In genomic region chr9:121222524-121223171, GRCh38 we compare ENCODE assay signal across 9 cellular contexts. TPM values are rescaled to one million over a fixed set of nuclear protein-coding genes. Genes with fewer than 3 reads are reported as not detected.
DNase-seq lines count a peak whose midpoint lies in the region; ATAC-seq, FAIRE-seq and TF ChIP-seq lines count a peak whose summit lies in the region.
"Had no signal": no experiment of that assay in that cellular context is flagged by ENCODE, and none has a peak within 500 bp of the region (broad histone marks: within the 10 kb centered on the region; RNA-seq: fewer than 3 reads in every experiment).

No MANE protein-coding gene starts in this region.

- CTCF ChIA-PET in HepG2 (lab: Yijun Ruan, JAX; ENCODE audit: low intra/inter-chr PET ratio, low total read pairs), result interaction anchor here (1.4 to 1.8 kb wide), 2 partner anchors 10 to 177 kb away, joined by 5 to 6 read pairs; no protein-coding TSS in a partner anchor

- ATAC-seq in HepG2 (peak; percentile 50; the same call in 2 of the 3 replicates), HG03280 (IDR thresholded peaks at IDR 0.05; ENCODE audit: unreplicated experiment) (no peak)

- TF ChIP-seq EP300 in HepG2 (IDR thresholded peaks at IDR 0.05; ENCODE audit: low read depth in 2 of 2, low read length in 2 of 2), result no peak
- TF ChIP-seq EP300 in HepG2 (CRISPR knock-in tag; IDR thresholded peaks at IDR 0.05; ENCODE audit: borderline replicate concordance), result no peak

- H3K4me1 ChIP-seq in HepG2 (ENCODE audit: insufficient read depth, low read length), result peaks cover 11% of the 10 kb centered on the region
- H3K4me1 ChIP-seq: BLaER1 had no signal

- POLR2A ChIA-PET in HepG2 (lab: Yijun Ruan, JAX), result no interaction called here

- H3K27ac ChIP-seq in HepG2 (ENCODE audit: extremely low read length, insufficient read depth, low read length), result no peak overlapping the region
- H3K27ac ChIP-seq: BLaER1 had no signal

- H3K9ac ChIP-seq in HepG2 (ENCODE audit: insufficient read depth, low read depth, low read length), result no peak overlapping the region
- H3K9ac ChIP-seq: BLaER1 had no signal

- no peaks in the 10 kb centered on the region for H3K79me2 ChIP-seq in HepG2 (ENCODE audit: insufficient read depth, low read length)

- H3K9me3 ChIP-seq in HepG2 (ENCODE audit: low read length), result no peaks in the 10 kb centered on the region
- H3K9me3 ChIP-seq: BLaER1 had no signal

- no peak for TF ChIP-seq POLR2A in HepG2 (IDR thresholded peaks at IDR 0.05; ENCODE audit: insufficient read depth in 1 of 2, low read depth in 2 of 2, low read length in 2 of 2)

- H3K4me3 ChIP-seq in astrocyte of the spinal cord (ENCODE audit: low read depth, low read length) (no peak overlapping the region), HepG2 (replicated peaks in 1 of 3; ENCODE audit: insufficient read depth in 1 of 3, low read depth in 2 of 3, low read length in 3 of 3) (no peak overlapping the region)
- H3K4me3 ChIP-seq: BLaER1 had no signal

- 38% methylated on average over 10 of the region's 12 CpGs for WGBS in HepG2 (ENCODE audit: low lambda C conversion rate)

- peak; percentile 14 for DNase-seq in DMS153 treated with DMSO at 0.1 percent for 48 hours (lab: John Stamatoyannopoulos, UW; ENCODE audit: unreplicated experiment)
- no peak for DNase-seq in DMS153 (lab: John Stamatoyannopoulos, UW)
- peak; percentile 84 for DNase-seq in NCI-H2029 treated with DMSO at 0.1 percent for 48 hours (lab: John Stamatoyannopoulos, UW)
- peak; percentile 52 for DNase-seq in astrocyte of the spinal cord (ENCODE audit: low read depth, low spot score)
- peak; percentile 49 for DNase-seq in HepG2 (ENCODE audit: low spot score)
- no peak for DNase-seq in effector CD8-positive, alpha-beta T cell (lab: John Stamatoyannopoulos, UW)
- DNase-seq in NCI-H187 (lab: John Stamatoyannopoulos, UW), result no peak

- no peak overlapping the region for H2AFZ ChIP-seq in HepG2 (ENCODE audit: low read length)

- in situ Hi-C loops in astrocyte of the spinal cord (cut with HindIII; ENCODE audit: low sequenced_read_pairs) (no loop called here), HepG2 (cut with HindIII; ENCODE audit: extremely low pct_ligation_motif_present, low pct_unique_long_range_greater_than_20kb) (loop anchor here (5.0 kb wide), 1 partner anchor 175 kb away; no protein-coding TSS in a partner anchor)

- TF ChIP-seq CTCF in astrocyte of the spinal cord (IDR thresholded peaks at IDR 0.05; ENCODE audit: low read depth, low read length) (peak; percentile 72), HepG2 (CRISPR knock-in tag; IDR thresholded peaks at IDR 0.05) (peak; percentile 66)

- intact Hi-C loops in HepG2 (cut with micrococcal nuclease; ENCODE audit: unreplicated experiment), result no loop called here

- H3K4me2 ChIP-seq in HepG2 (ENCODE audit: low read depth, low read length), result 0 out of 2 replicates have a peak overlapping the region, but pooled peaks have one; percentile 8
- H3K4me2 ChIP-seq: BLaER1 had no signal

- H4K20me1 ChIP-seq in HepG2 (ENCODE audit: insufficient read depth, low read length), result no peaks in the 10 kb centered on the region
- H4K20me1 ChIP-seq: BLaER1 had no signal

- no peak for TF ChIP-seq RAD21 in HepG2 (CRISPR knock-in tag; IDR thresholded peaks at IDR 0.05)

- FAIRE-seq in HepG2 (lab: Jason Lieb, UNC), result no peak

- BruUV-seq in HepG2 (replicated peaks; lab: Mats Ljungman, UMichigan), result no TSS peak

- H3K27me3 ChIP-seq in HepG2 (ENCODE audit: control insufficient read depth in 1 of 2, insufficient read depth in 2 of 2, low read length in 2 of 2), result no peaks in the 10 kb centered on the region; a peak in 1 of 5 replicates
- H3K27me3 ChIP-seq: BLaER1 had no signal

- H3K36me3 ChIP-seq in HepG2 (replicated peaks in 1 of 2; ENCODE audit: control insufficient read depth in 1 of 2, insufficient read depth in 2 of 2, low read length in 2 of 2), result no peaks in the 10 kb centered on the region
- H3K36me3 ChIP-seq: BLaER1 had no signal

TF ChIP-seq in HepG2, 621 proteins besides CTCF, POLR2A, EP300 and RAD21 (continues in another document):
- TF ChIP-seq ZNF749 (CRISPR knock-in tag; IDR thresholded peaks at IDR 0.05; ENCODE audit: borderline replicate concordance) (no peak), SMC3 (IDR thresholded peaks at IDR 0.05; ENCODE audit: low read length) (peak; percentile 51), MXD4 (CRISPR knock-in tag; IDR thresholded peaks at IDR 0.05) (no peak), ZNF451 (CRISPR knock-in tag; IDR thresholded peaks at IDR 0.05) (no peak), HNF1B (CRISPR knock-in tag; IDR thresholded peaks at IDR 0.05) (no peak), ZNF740 (CRISPR knock-in tag; IDR thresholded peaks at IDR 0.05) (peak; percentile 62; the same call in 1 of the 2 replicates), ZNF501 (CRISPR knock-in tag; IDR thresholded peaks at IDR 0.05) (no peak), REL (CRISPR knock-in tag; conservative IDR thresholded peaks at IDR 0.05) (no peak), RBM39 (IDR thresholded peaks at IDR 0.05; ENCODE audit: low read depth, low read length, poor library complexity, severe bottlenecking) (no peak), ZNF672 (CRISPR knock-in tag; IDR thresholded peaks at IDR 0.05) (no peak), ZIK1 (CRISPR knock-in tag; IDR thresholded peaks at IDR 0.05; ENCODE audit: borderline replicate concordance, low read depth) (no peak), REXO4 (CRISPR knock-in tag; IDR thresholded peaks at IDR 0.05; ENCODE audit: borderline replicate concordance) (no peak)

RNA-seq across cellular contexts. Expression of gene RAB14, which starts 21.0 kb away (rescaled TPM):
- 19.3 and 42.2 TPM in 2 replicates for total RNA-seq in HepG2 (2016; rRNA removed; fragmentation: Illumina TruSeq; extraction: Trizol)
- total RNA-seq in HepG2 (2016; cell fraction: cytosol; rRNA removed; fragmentation: Illumina TruSeq; extraction: Trizol; ENCODE audit: low read depth), result 2.8 and 4.0 TPM in 2 replicates
- 18.4 and 42.0 TPM in 2 replicates for total RNA-seq in HepG2 (2016; cell fraction: insoluble cytoplasmic fraction; rRNA removed; fragmentation: Illumina TruSeq; extraction: Trizol)
- 18.7 and 20.5 TPM in 2 replicates for total RNA-seq in HepG2 (2016; cell fraction: membrane; rRNA removed; fragmentation: Illumina TruSeq; extraction: Trizol)
- total RNA-seq in HepG2 (2016; cell fraction: nucleus; rRNA removed; fragmentation: Illumina TruSeq; extraction: Trizol), result 24.4 and 28.8 TPM in 2 replicates
- polyA plus RNA-seq in HepG2 (2011; rRNA removed), result 15.3 and 17.4 TPM in 2 replicates
- polyA plus RNA-seq in HepG2 (2011; cell fraction: cytosol; rRNA removed), result 6.4 and 13.9 TPM in 2 replicates
- 9.5 and 11.9 TPM in 2 replicates for polyA plus RNA-seq in HepG2 (2011; cell fraction: nucleus; rRNA removed)
- polyA plus RNA-seq in HepG2 (2012), result 31.9 and 33.9 TPM in 2 replicates
- polyA plus RNA-seq in HepG2 (2016; cell fraction: cytosol; fragmentation: Illumina TruSeq; extraction: Trizol; ENCODE audit: low read depth), result 2.7 and 2.8 TPM in 2 replicates
- polyA plus RNA-seq in HepG2 (2016; cell fraction: insoluble cytoplasmic fraction; fragmentation: Illumina TruSeq; extraction: Trizol; ENCODE audit: low read depth), result 58.3 and 63.3 TPM in 2 replicates
- 12.2 and 12.7 TPM in 2 replicates for polyA plus RNA-seq in HepG2 (2016; cell fraction: membrane; fragmentation: Illumina TruSeq; extraction: Trizol; ENCODE audit: low read depth)
- polyA plus RNA-seq in HepG2 (2016; cell fraction: nucleus; fragmentation: Illumina TruSeq; extraction: Trizol; ENCODE audit: insufficient read depth, low read depth), result 39.9 TPM in 2 replicates
- 8.0 and 11.9 TPM in 2 replicates for polyA minus RNA-seq in HepG2 (2011; rRNA and poly(A)+ RNA removed; ENCODE audit: low replicate concordance)
- polyA minus RNA-seq in HepG2 (2011; cell fraction: cytosol; rRNA and poly(A)+ RNA removed), result 14.1 and 21.2 TPM in 2 replicates
- 18.9 and 25.6 TPM in 2 replicates for polyA minus RNA-seq in HepG2 (2011; cell fraction: nucleus; rRNA and poly(A)+ RNA removed)

RNA-seq across cellular contexts. Expression of gene GSN, which starts 45.3 kb away (rescaled TPM):
- 126 and 307 TPM in 2 replicates for total RNA-seq in HepG2 (2016; rRNA removed; fragmentation: Illumina TruSeq; extraction: Trizol)
- total RNA-seq in HepG2 (2016; cell fraction: cytosol; rRNA removed; fragmentation: Illumina TruSeq; extraction: Trizol; ENCODE audit: low read depth), result 56.0 and 58.2 TPM in 2 replicates
- total RNA-seq in HepG2 (2016; cell fraction: insoluble cytoplasmic fraction; rRNA removed; fragmentation: Illumina TruSeq; extraction: Trizol), result 125 and 311 TPM in 2 replicates
- total RNA-seq in HepG2 (2016; cell fraction: membrane; rRNA removed; fragmentation: Illumina TruSeq; extraction: Trizol), result 102 and 113 TPM in 2 replicates
- total RNA-seq in HepG2 (2016; cell fraction: nucleus; rRNA removed; fragmentation: Illumina TruSeq; extraction: Trizol), result 251 and 294 TPM in 2 replicates
- polyA plus RNA-seq in HepG2 (2011; rRNA removed), result 294 and 436 TPM in 2 replicates
- polyA plus RNA-seq in HepG2 (2011; cell fraction: cytosol; rRNA removed), result 396 and 404 TPM in 2 replicates
- 430 and 447 TPM in 2 replicates for polyA plus RNA-seq in HepG2 (2011; cell fraction: nucleus; rRNA removed)
- polyA plus RNA-seq in HepG2 (2012), result 349 and 423 TPM in 2 replicates
- polyA plus RNA-seq in HepG2 (2016; cell fraction: cytosol; fragmentation: Illumina TruSeq; extraction: Trizol; ENCODE audit: low read depth), result 57.9 and 60.7 TPM in 2 replicates
- polyA plus RNA-seq in HepG2 (2016; cell fraction: insoluble cytoplasmic fraction; fragmentation: Illumina TruSeq; extraction: Trizol; ENCODE audit: low read depth), result 115 and 123 TPM in 2 replicates
- polyA plus RNA-seq in HepG2 (2016; cell fraction: membrane; fragmentation: Illumina TruSeq; extraction: Trizol; ENCODE audit: low read depth), result 77.0 and 92.1 TPM in 2 replicates
- polyA plus RNA-seq in HepG2 (2016; cell fraction: nucleus; fragmentation: Illumina TruSeq; extraction: Trizol; ENCODE audit: insufficient read depth, low read depth), result 379 and 400 TPM in 2 replicates
- polyA minus RNA-seq in HepG2 (2011; rRNA and poly(A)+ RNA removed; ENCODE audit: low replicate concordance), result 66.7 and 379 TPM in 2 replicates
- 132 and 185 TPM in 2 replicates for polyA minus RNA-seq in HepG2 (2011; cell fraction: cytosol; rRNA and poly(A)+ RNA removed)
- 122 and 168 TPM in 2 replicates for polyA minus RNA-seq in HepG2 (2011; cell fraction: nucleus; rRNA and poly(A)+ RNA removed)

Comparison
In these comparisons a context has a peak if more than half of its experiments do, and no peak if none do; other contexts are left out.
1. DNase-seq: peak in DMS153 treated with DMSO at 0.1 percent for 48 hours (single experiment), NCI-H2029 treated with DMSO at 0.1 percent for 48 hours (single experiment), astrocyte of the spinal cord (single experiment) and HepG2 (single experiment); none in DMS153 (single experiment), effector CD8-positive, alpha-beta T cell (single experiment) and NCI-H187 (0 of 2).